2 cellular contexts compared by ENCODE assay signal in genomic region chr1:209354111-209354839, GRCh38.
A peak's percentile ranks its signal among the peaks of the same experiment; 100 is the strongest.
TF ChIP-seq lines count a peak whose summit lies in the region.

No MANE protein-coding gene starts in this region.

TF ChIP-seq in IMR-90, 13 proteins besides CTCF, POLR2A, EP300 and RAD21 (continued from another document):
- no peak for TF ChIP-seq FOS (IDR thresholded peaks at IDR 0.05; ENCODE audit: low read depth, low read length)

TF ChIP-seq in neural cell, 6 proteins besides CTCF, POLR2A, EP300 and RAD21:
- TF ChIP-seq REST (IDR thresholded peaks at IDR 0.05; ENCODE audit: borderline replicate concordance), result no peak
- peak; percentile 69 for TF ChIP-seq POLR2AphosphoS5 (IDR thresholded peaks at IDR 0.05)
- peak; percentile 91 for TF ChIP-seq SMC3 (conservative IDR thresholded peaks at IDR 0.05; ENCODE audit: poor library complexity)
